ENCODE assay signal across 1 cellular context in genomic region chr5:1521671-1522600, GRCh38.
TF ChIP-seq lines count a peak whose summit lies in the region.

No MANE protein-coding gene starts in this region.

TF ChIP-seq in HepG2, 621 proteins besides CTCF, POLR2A, EP300 and RAD21 (continued from another document and continues in another):
- TF ChIP-seq GMEB2 (CRISPR knock-in tag; IDR thresholded peaks at IDR 0.05; ENCODE audit: low read depth) (no peak), ZNF749 (CRISPR knock-in tag; IDR thresholded peaks at IDR 0.05; ENCODE audit: borderline replicate concordance) (no peak), DZIP1 (CRISPR knock-in tag; IDR thresholded peaks at IDR 0.05) (no peak), ZNF720 (CRISPR knock-in tag; IDR thresholded peaks at IDR 0.05) (no peak), ZNF44 (CRISPR knock-in tag; IDR thresholded peaks at IDR 0.05) (no peak), TCF7L2 (IDR thresholded peaks at IDR 0.05; ENCODE audit: low read depth, low read length) (no peak), ZBTB49 (CRISPR knock-in tag; IDR thresholded peaks at IDR 0.05; ENCODE audit: borderline replicate concordance) (no peak), ZC3H4 (CRISPR knock-in tag; IDR thresholded peaks at IDR 0.05; ENCODE audit: borderline replicate concordance) (no peak), PLSCR1 (CRISPR knock-in tag; IDR thresholded peaks at IDR 0.05; ENCODE audit: borderline replicate concordance) (no peak), ZNF589 (CRISPR knock-in tag; conservative IDR thresholded peaks at IDR 0.05) (no peak), ZBTB10 (CRISPR knock-in tag; IDR thresholded peaks at IDR 0.05; ENCODE audit: borderline replicate concordance) (no peak), SETDB1 (CRISPR knock-in tag; IDR thresholded peaks at IDR 0.05; ENCODE audit: borderline replicate concordance) (no peak), GABPB1 (CRISPR knock-in tag; IDR thresholded peaks at IDR 0.05) (peak; percentile 27; the same call in 1 of the 2 replicates), SMYD3 (CRISPR knock-in tag; IDR thresholded peaks at IDR 0.05) (no peak), MAX (IDR thresholded peaks at IDR 0.05) (no peak; the same call in none of the 2 replicates), MIER2 (CRISPR knock-in tag; IDR thresholded peaks at IDR 0.05) (no peak), POGZ (CRISPR knock-in tag; IDR thresholded peaks at IDR 0.05) (no peak), KLF11 (CRISPR knock-in tag; IDR thresholded peaks at IDR 0.05) (no peak), ZNF770 (CRISPR knock-in tag; IDR thresholded peaks at IDR 0.05) (no peak), NPAS2 (CRISPR knock-in tag; IDR thresholded peaks at IDR 0.05; ENCODE audit: borderline replicate concordance) (no peak), NFATC3 (CRISPR knock-in tag; IDR thresholded peaks at IDR 0.05) (no peak), CEBPZ (IDR thresholded peaks at IDR 0.05; ENCODE audit: low read length) (no peak), ZNF7 (CRISPR knock-in tag; IDR thresholded peaks at IDR 0.05) (no peak), ZNF788 (CRISPR knock-in tag; IDR thresholded peaks at IDR 0.05; ENCODE audit: borderline replicate concordance) (0 out of 2 replicates have a peak, but pooled peaks have one; percentile 9), TFAP4 (IDR thresholded peaks at IDR 0.05; ENCODE audit: borderline replicate concordance, low read depth) (no peak), ISX (CRISPR knock-in tag; conservative IDR thresholded peaks at IDR 0.05) (no peak), ZNF264 (CRISPR knock-in tag; IDR thresholded peaks at IDR 0.05) (no peak), NCOA1 (CRISPR knock-in tag; IDR thresholded peaks at IDR 0.05) (no peak), ZNF180 (CRISPR knock-in tag; IDR thresholded peaks at IDR 0.05; ENCODE audit: borderline replicate concordance, low read depth) (no peak), ZMAT5 (CRISPR knock-in tag; IDR thresholded peaks at IDR 0.05; ENCODE audit: borderline replicate concordance, low read depth) (no peak), CERS6 (CRISPR knock-in tag; IDR thresholded peaks at IDR 0.05) (no peak), E2F1 (CRISPR knock-in tag; IDR thresholded peaks at IDR 0.05) (no peak), ZEB1 (IDR thresholded peaks at IDR 0.05; ENCODE audit: insufficient replicate concordance, low read depth) (no peak), UBTF (CRISPR knock-in tag; IDR thresholded peaks at IDR 0.05) (peak; percentile 62), MYNN (CRISPR knock-in tag; IDR thresholded peaks at IDR 0.05; ENCODE audit: low read depth) (no peak)
